In genomic region chr7:87253589-87254087, GRCh38 we compare ENCODE assay signal across 1 cellular context.
TF ChIP-seq lines count a peak whose summit lies in the region.

No MANE protein-coding gene starts in this region.

TF ChIP-seq in K562, 482 proteins besides CTCF, POLR2A, EP300 and RAD21 (continued from another document):
- TF ChIP-seq, protein P1, sequence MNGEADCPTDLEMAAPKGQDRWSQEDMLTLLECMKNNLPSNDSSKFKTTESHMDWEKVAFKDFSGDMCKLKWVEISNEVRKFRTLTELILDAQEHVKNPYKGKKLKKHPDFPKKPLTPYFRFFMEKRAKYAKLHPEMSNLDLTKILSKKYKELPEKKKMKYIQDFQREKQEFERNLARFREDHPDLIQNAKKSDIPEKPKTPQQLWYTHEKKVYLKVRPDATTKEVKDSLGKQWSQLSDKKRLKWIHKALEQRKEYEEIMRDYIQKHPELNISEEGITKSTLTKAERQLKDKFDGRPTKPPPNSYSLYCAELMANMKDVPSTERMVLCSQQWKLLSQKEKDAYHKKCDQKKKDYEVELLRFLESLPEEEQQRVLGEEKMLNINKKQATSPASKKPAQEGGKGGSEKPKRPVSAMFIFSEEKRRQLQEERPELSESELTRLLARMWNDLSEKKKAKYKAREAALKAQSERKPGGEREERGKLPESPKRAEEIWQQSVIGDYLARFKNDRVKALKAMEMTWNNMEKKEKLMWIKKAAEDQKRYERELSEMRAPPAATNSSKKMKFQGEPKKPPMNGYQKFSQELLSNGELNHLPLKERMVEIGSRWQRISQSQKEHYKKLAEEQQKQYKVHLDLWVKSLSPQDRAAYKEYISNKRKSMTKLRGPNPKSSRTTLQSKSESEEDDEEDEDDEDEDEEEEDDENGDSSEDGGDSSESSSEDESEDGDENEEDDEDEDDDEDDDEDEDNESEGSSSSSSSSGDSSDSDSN (IDR thresholded peaks at IDR 0.05; ENCODE audit: borderline replicate concordance in 1 of 2, low read depth in 2 of 2, low read length in 2 of 2): no peak
- TF ChIP-seq, protein P2, sequence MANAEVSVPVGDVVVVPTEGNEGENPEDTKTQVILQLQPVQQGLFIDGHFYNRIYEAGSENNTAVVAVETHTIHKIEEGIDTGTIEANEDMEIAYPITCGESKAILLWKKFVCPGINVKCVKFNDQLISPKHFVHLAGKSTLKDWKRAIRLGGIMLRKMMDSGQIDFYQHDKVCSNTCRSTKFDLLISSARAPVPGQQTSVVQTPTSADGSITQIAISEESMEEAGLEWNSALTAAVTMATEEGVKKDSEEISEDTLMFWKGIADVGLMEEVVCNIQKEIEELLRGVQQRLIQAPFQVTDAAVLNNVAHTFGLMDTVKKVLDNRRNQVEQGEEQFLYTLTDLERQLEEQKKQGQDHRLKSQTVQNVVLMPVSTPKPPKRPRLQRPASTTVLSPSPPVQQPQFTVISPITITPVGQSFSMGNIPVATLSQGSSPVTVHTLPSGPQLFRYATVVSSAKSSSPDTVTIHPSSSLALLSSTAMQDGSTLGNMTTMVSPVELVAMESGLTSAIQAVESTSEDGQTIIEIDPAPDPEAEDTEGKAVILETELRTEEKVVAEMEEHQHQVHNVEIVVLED (CRISPR knock-in tag; IDR thresholded peaks at IDR 0.05): no peak
- TF ChIP-seq BCLAF1 (IDR thresholded peaks at IDR 0.05; ENCODE audit: borderline replicate concordance in 1 of 2, control insufficient read depth in 1 of 2, low read depth in 2 of 2, low read length in 1 of 2) (no peak), ZBED1 (IDR thresholded peaks at IDR 0.05) (no peak), PCBP1 (IDR thresholded peaks at IDR 0.05; ENCODE audit: low read depth, low read length, poor library complexity, severe bottlenecking) (no peak), NUFIP1 (IDR thresholded peaks at IDR 0.05; ENCODE audit: partially characterized antibody) (no peak), ZNF445 (CRISPR knock-in tag; IDR thresholded peaks at IDR 0.05; ENCODE audit: low read depth) (no peak), ARID1B (IDR thresholded peaks at IDR 0.05) (peak; percentile 46), KLF16 (IDR thresholded peaks at IDR 0.05) (no peak), YY1 (IDR thresholded peaks at IDR 0.05; ENCODE audit: borderline replicate concordance in 1 of 3, control insufficient read depth in 1 of 3, extremely low read depth in 1 of 3, insufficient read depth in 3 of 3, insufficient read length in 1 of 3, insufficient replicate concordance in 2 of 3, low read depth in 1 of 3, low read length in 2 of 3) (no peak), TCF3 (CRISPR knock-in tag; IDR thresholded peaks at IDR 0.05) (peak; percentile 23; the same call in 1 of the 2 replicates), ESRRA (IDR thresholded peaks at IDR 0.05; ENCODE audit: borderline replicate concordance, low read depth) (no peak), CBFA2T2 (conservative IDR thresholded peaks at IDR 0.05) (peak; percentile 57), U2AF1 (optimal IDR thresholded peaks at IDR 0.05; ENCODE audit: low read depth, low read length) (no peak), CHD2 (IDR thresholded peaks at IDR 0.05; ENCODE audit: low read depth, low read length) (peak; percentile 46; the same call in 1 of the 2 replicates), TAF9B (IDR thresholded peaks at IDR 0.05; ENCODE audit: partially characterized antibody) (no peak), JUNB (CRISPR knock-in tag; conservative IDR thresholded peaks at IDR 0.05) (no peak), TAL1 (IDR thresholded peaks at IDR 0.05) (peak; percentile 58), CBFA2T3 (IDR thresholded peaks at IDR 0.05) (peak; percentile 70), ZNF395 (CRISPR knock-in tag; IDR thresholded peaks at IDR 0.05) (no peak), KLF1 (tag; IDR thresholded peaks at IDR 0.05) (no peak), ZNF431 (CRISPR knock-in tag; IDR thresholded peaks at IDR 0.05) (peak; percentile 91), ZFP30 (CRISPR knock-in tag; IDR thresholded peaks at IDR 0.05; ENCODE audit: borderline replicate concordance) (no peak), TRIM24 (IDR thresholded peaks at IDR 0.05) (0 out of 4 replicates have a peak, but pooled peaks of 1 of the 2 experiments have one; percentile 43), ZNF766 (CRISPR knock-in tag; conservative IDR thresholded peaks at IDR 0.05) (0 out of 2 replicates have a peak, but pooled peaks have one; percentile 47), KHSRP (IDR thresholded peaks at IDR 0.05) (no peak)
- TF ChIP-seq, protein P3, sequence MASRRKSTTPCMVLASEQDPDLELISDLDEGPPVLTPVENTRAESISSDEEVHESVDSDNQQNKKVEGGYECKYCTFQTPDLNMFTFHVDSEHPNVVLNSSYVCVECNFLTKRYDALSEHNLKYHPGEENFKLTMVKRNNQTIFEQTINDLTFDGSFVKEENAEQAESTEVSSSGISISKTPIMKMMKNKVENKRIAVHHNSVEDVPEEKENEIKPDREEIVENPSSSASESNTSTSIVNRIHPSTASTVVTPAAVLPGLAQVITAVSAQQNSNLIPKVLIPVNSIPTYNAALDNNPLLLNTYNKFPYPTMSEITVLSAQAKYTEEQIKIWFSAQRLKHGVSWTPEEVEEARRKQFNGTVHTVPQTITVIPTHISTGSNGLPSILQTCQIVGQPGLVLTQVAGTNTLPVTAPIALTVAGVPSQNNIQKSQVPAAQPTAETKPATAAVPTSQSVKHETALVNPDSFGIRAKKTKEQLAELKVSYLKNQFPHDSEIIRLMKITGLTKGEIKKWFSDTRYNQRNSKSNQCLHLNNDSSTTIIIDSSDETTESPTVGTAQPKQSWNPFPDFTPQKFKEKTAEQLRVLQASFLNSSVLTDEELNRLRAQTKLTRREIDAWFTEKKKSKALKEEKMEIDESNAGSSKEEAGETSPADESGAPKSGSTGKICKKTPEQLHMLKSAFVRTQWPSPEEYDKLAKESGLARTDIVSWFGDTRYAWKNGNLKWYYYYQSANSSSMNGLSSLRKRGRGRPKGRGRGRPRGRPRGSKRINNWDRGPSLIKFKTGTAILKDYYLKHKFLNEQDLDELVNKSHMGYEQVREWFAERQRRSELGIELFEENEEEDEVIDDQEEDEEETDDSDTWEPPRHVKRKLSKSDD (conservative IDR thresholded peaks at IDR 0.05; ENCODE audit: low read length): no peak
